Comparison of ENCODE assay signal across 8 cellular contexts in the genomic region with DNA sequence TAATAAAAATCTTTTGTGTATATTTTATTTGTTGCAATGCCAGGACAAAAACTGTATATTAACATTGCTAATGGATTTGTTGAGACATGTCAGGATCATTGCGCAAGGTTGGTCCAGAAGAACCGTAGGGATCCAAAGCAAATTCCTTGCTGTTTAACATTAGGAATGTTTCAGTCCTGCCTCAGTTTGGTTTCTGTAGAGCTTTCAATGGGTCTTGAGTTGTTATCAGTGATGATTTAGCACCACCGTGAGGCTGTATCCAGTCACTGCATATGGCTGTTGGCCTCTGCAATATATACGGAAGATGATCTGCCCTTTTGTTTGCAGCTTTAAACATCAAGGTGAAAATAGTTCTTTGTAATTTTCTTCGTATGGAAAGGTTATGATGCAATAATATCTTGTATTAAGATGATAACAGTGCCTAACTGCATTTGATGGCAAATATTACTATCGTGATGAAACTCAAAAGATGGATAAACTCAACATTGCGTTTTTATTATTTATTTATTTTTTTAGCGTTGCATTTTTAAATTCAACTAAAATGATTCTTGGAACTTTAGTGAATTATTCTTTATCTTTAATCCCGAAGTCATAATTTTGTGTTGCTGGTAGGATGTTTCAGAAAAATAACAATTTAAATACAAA.
DNase-seq lines count a peak whose midpoint lies in the region; ATAC-seq and TF ChIP-seq lines count a peak whose summit lies in the region.

No MANE protein-coding gene starts in this region.

- H3K27me3 ChIP-seq in Caco-2 (replicated peaks; ENCODE audit: control insufficient read depth, insufficient read depth, low read length) (no peaks in the 10 kb centered on the region), adipocyte (replicated peaks; ENCODE audit: control insufficient read depth, insufficient read depth, low read length) (no peaks in the 10 kb centered on the region), heart left ventricle (no peaks in the 10 kb centered on the region)

- peak overlapping the region; percentile 34 for H3K9ac ChIP-seq in adipocyte (ENCODE audit: low read length)

- peak; percentile 80 for ATAC-seq in GM19351 (IDR thresholded peaks at IDR 0.05; ENCODE audit: unreplicated experiment)
- peak; percentile 46 to 83 (median 73) for ATAC-seq in heart left ventricle

- peak; percentile 77 to 79 for TF ChIP-seq CTCF in Caco-2 (IDR thresholded peaks at IDR 0.05; ENCODE audit: insufficient read depth in 1 of 2, low read depth in 1 of 2, low read length in 1 of 2, severe bottlenecking in 1 of 2, unreplicated experiment in 1 of 2)
- peak; percentile 67 to 92 (median 80) for TF ChIP-seq CTCF in heart left ventricle (IDR thresholded peaks at IDR 0.05)
- TF ChIP-seq CTCF in progenitor cell of endocrine pancreas (IDR thresholded peaks at IDR 0.05; ENCODE audit: unreplicated experiment): peak; percentile 92

- no peaks in the 10 kb centered on the region for H3K27me3 Mint-ChIP-seq in Caco-2 (ENCODE audit: insufficient read depth, unreplicated experiment)
- H3K27me3 Mint-ChIP-seq in progenitor cell of endocrine pancreas: no peaks in the 10 kb centered on the region

- H3K4me3 Mint-ChIP-seq in Caco-2 (ENCODE audit: unreplicated experiment) (no peak overlapping the region), progenitor cell of endocrine pancreas (ENCODE audit: low read depth) (no peak overlapping the region)

- peak overlapping the region in 10 of 12 donors; percentile 9 to 71 (median 44) for H3K27ac ChIP-seq in heart left ventricle

- 22 to 25% (median 23%) methylated on average over 9 of the region's 9 CpGs for WGBS in heart left ventricle, 4 donors

- H3K36me3 ChIP-seq in Caco-2 (ENCODE audit: control insufficient read depth, insufficient read depth, low read length) (no peaks in the 10 kb centered on the region), adipocyte (ENCODE audit: control insufficient read depth, insufficient read depth, low read length, severe bottlenecking) (no peaks in the 10 kb centered on the region), heart left ventricle (no peaks in the 10 kb centered on the region)

- peaks cover 16% of the 10 kb centered on the region for H3K4me1 ChIP-seq in Caco-2
- H3K4me1 ChIP-seq in adipocyte (ENCODE audit: control insufficient read depth, insufficient read depth, low read length): peaks cover 34% of the 10 kb centered on the region
- H3K4me1 ChIP-seq in heart left ventricle: peaks cover 0 to 54% (median 21%) of the 10 kb centered on the region in 12 donors

- peaks cover 5% of the 10 kb centered on the region for H3K9me3 Mint-ChIP-seq in Caco-2 (ENCODE audit: unreplicated experiment)
- no peaks in the 10 kb centered on the region for H3K9me3 Mint-ChIP-seq in progenitor cell of endocrine pancreas (ENCODE audit: low read depth)

- peak; percentile 59 to 71 for DNase-seq in Caco-2
- peak; percentile 72 for DNase-seq in HS-27A (ENCODE audit: low read depth)
- peak; percentile 80 for DNase-seq in NCI-H82 (lab: John Stamatoyannopoulos, UW)
- DNase-seq in adipocyte (ENCODE audit: low read depth): peak; percentile 95
- peak in 3 of 5 donors; percentile 29 to 42 (median 39) for DNase-seq in heart left ventricle
- peak; percentile 24 for DNase-seq in progenitor cell of endocrine pancreas (ENCODE audit: low spot score, unreplicated experiment)
- DNase-seq in posterior vena cava (ENCODE audit: low spot score): no peak

- intact Hi-C loops in Caco-2 (cut with micrococcal nuclease; ENCODE audit: unreplicated experiment) (loop anchor here (1.0 to 10.0 kb wide), 6 partner anchors 87 to 1046 kb away; no protein-coding TSS in a partner anchor), heart left ventricle (cut with DNase I) (loop anchor here in 4 of 10 donors (5.0 to 10.0 kb wide), 4 partner anchors 483 to 633 kb away; partner anchors contain the start of gene ARHGAP5 (in 1 of the 4)), posterior vena cava (cut with DNase I) (no loop called here)

- H3K4me3 ChIP-seq in Caco-2 (ENCODE audit: low read depth, low read length) (no peak overlapping the region), adipocyte (ENCODE audit: low read length) (no peak overlapping the region), heart left ventricle (no peak overlapping the region)

- CTCF ChIA-PET in Caco-2 (lab: Charles Lee): interaction anchor here (0.6 to 1.2 kb wide), 8 partner anchors 47 to 626 kb away, joined by 3 to 18 read pairs (median 5); no protein-coding TSS in a partner anchor

- no peak overlapping the region for H3K27ac Mint-ChIP-seq in Caco-2 (ENCODE audit: unreplicated experiment)
- no peak overlapping the region for H3K27ac Mint-ChIP-seq in progenitor cell of endocrine pancreas

- H3K36me3 Mint-ChIP-seq in Caco-2 (ENCODE audit: insufficient read depth, unreplicated experiment) (no peaks in the 10 kb centered on the region), progenitor cell of endocrine pancreas (ENCODE audit: insufficient read depth) (no peaks in the 10 kb centered on the region)

- no peak for TF ChIP-seq POLR2A in heart left ventricle (IDR thresholded peaks at IDR 0.05)

- no TSS peak for BruUV-seq in Caco-2 (replicated peaks; lab: Mats Ljungman, UMichigan)

- H3K9me3 ChIP-seq in Caco-2 (no peaks in the 10 kb centered on the region), adipocyte (ENCODE audit: control insufficient read depth, low read length) (no peaks in the 10 kb centered on the region), heart left ventricle (no peaks in the 10 kb centered on the region)

- POLR2A ChIA-PET in Caco-2 (lab: Charles Lee): no interaction called here

- no peaks in the 10 kb centered on the region for H3K4me1 Mint-ChIP-seq in Caco-2 (ENCODE audit: low read depth, unreplicated experiment)
- no peaks in the 10 kb centered on the region for H3K4me1 Mint-ChIP-seq in progenitor cell of endocrine pancreas (ENCODE audit: low read depth)
